ENCODE assay signal across 8 cellular contexts in genomic region chr11:46918087-46918751, GRCh38. TPM values are rescaled to one million over a fixed set of nuclear protein-coding genes. Genes with fewer than 3 reads are reported as not detected.
DNase-seq lines count a peak whose midpoint lies in the region; ATAC-seq lines count a peak whose summit lies in the region.

TSS of gene LRP4 (minus strand) at chr11:46918550. CDS start at chr11:46918379, 171 bp downstream.

- H3K27me3 Mint-ChIP-seq in activated CD4-positive, alpha-beta T cell treated with anti-CD3 and anti-CD28 coated beads, Interleukin-2, amount 10 ng/mL, durations not matched to agents 7 days and 5 days: peaks cover 59% of the 10 kb centered on the region
- peaks cover 30% of the 10 kb centered on the region for H3K27me3 Mint-ChIP-seq in memory B cell

- H3K4me3 Mint-ChIP-seq in activated CD4-positive, alpha-beta T cell treated with anti-CD3 and anti-CD28 coated beads, Interleukin-2, amount 10 ng/mL, durations not matched to agents 7 days and 5 days: peak within 1 kb of the TSS; percentile 62
- H3K4me3 Mint-ChIP-seq in memory B cell: peak within 1 kb of the TSS; percentile 80

- H3K4me1 ChIP-seq in effector memory CD4-positive, alpha-beta T cell (ENCODE audit: control insufficient read depth, insufficient read depth, low read length, poor library complexity, severe bottlenecking): peaks cover 17% of the 10 kb centered on the region

- peaks cover 37% of the 10 kb centered on the region for H3K27me3 ChIP-seq in effector memory CD4-positive, alpha-beta T cell (replicated peaks; ENCODE audit: control insufficient read depth, insufficient read depth, low read length, poor library complexity, severe bottlenecking)

- ATAC-seq in HG03432 (IDR thresholded peaks at IDR 0.05; ENCODE audit: unreplicated experiment): peak; percentile 73
- peak; percentile 65 for ATAC-seq in memory B cell (ENCODE audit: low read depth)
- no peak for ATAC-seq in GM21515 (IDR thresholded peaks at IDR 0.05; ENCODE audit: unreplicated experiment)

- H3K4me3 ChIP-seq in effector memory CD4-positive, alpha-beta T cell (ENCODE audit: insufficient read depth, low read depth, low read length, poor library complexity, severe bottlenecking): peak within 1 kb of the TSS; percentile 52

- CTCF ChIA-PET in activated CD4-positive, alpha-beta T cell treated with anti-CD3 and anti-CD28 coated beads, Interleukin-2, amount 10 ng/mL, durations not matched to agents 7 days and 5 days (lab: Charles Lee): no interaction called here

- H3K4me1 Mint-ChIP-seq in activated CD4-positive, alpha-beta T cell treated with anti-CD3 and anti-CD28 coated beads, Interleukin-2, amount 10 ng/mL, durations not matched to agents 7 days and 5 days: peaks cover 30% of the 10 kb centered on the region
- H3K4me1 Mint-ChIP-seq in memory B cell: peaks cover 21% of the 10 kb centered on the region

- no peaks in the 10 kb centered on the region for H3K36me3 ChIP-seq in effector memory CD4-positive, alpha-beta T cell (ENCODE audit: control insufficient read depth, insufficient read depth, low read length)

- no peaks in the 10 kb centered on the region for H3K9me3 Mint-ChIP-seq in activated CD4-positive, alpha-beta T cell treated with anti-CD3 and anti-CD28 coated beads, Interleukin-2, amount 10 ng/mL, durations not matched to agents 7 days and 5 days
- no peaks in the 10 kb centered on the region for H3K9me3 Mint-ChIP-seq in memory B cell

- DNase-seq in EL: peak; percentile 55
- peak; percentile 18 for DNase-seq in activated CD4-positive, alpha-beta T cell treated with anti-CD3 and anti-CD28 coated beads, Interleukin-2, amount 10 ng/mL, durations not matched to agents 7 days and 5 days
- DNase-seq in effector memory CD4-positive, alpha-beta T cell: peak in 2 of 3 donors; percentile 10 to 20
- DNase-seq in memory B cell (ENCODE audit: low spot score in 2 of 2): peak in 1 of 2 donors; percentile 37
- peak in 37 of 49 donors; percentile 30 to 78 (median 54) for DNase-seq in substantia nigra (lab: John Stamatoyannopoulos, UW)
- DNase-seq in GM19240 (ENCODE audit: insufficient read length, low spot score): no peak

- no peak within 1 kb of the TSS for H3K27ac Mint-ChIP-seq in activated CD4-positive, alpha-beta T cell treated with anti-CD3 and anti-CD28 coated beads, Interleukin-2, amount 10 ng/mL, durations not matched to agents 7 days and 5 days
- H3K27ac Mint-ChIP-seq in memory B cell: peak within 1 kb of the TSS; percentile 68

- no peak within 1 kb of the TSS for H3K27ac ChIP-seq in effector memory CD4-positive, alpha-beta T cell (ENCODE audit: insufficient read depth, low read length, poor library complexity, severe bottlenecking)
- peak within 1 kb of the TSS; percentile 80 for H3K27ac ChIP-seq in substantia nigra (ENCODE audit: low read depth, low read length, poor library complexity, severe bottlenecking)

- no peaks in the 10 kb centered on the region for H3K36me3 Mint-ChIP-seq in activated CD4-positive, alpha-beta T cell treated with anti-CD3 and anti-CD28 coated beads, Interleukin-2, amount 10 ng/mL, durations not matched to agents 7 days and 5 days (ENCODE audit: low read depth)
- no peaks in the 10 kb centered on the region for H3K36me3 Mint-ChIP-seq in memory B cell

- POLR2A ChIA-PET in activated CD4-positive, alpha-beta T cell treated with anti-CD3 and anti-CD28 coated beads, Interleukin-2, amount 10 ng/mL, durations not matched to agents 7 days and 5 days (lab: Charles Lee): no interaction called here

- no peaks in the 10 kb centered on the region for H3K9me3 ChIP-seq in effector memory CD4-positive, alpha-beta T cell (ENCODE audit: control insufficient read depth, low read length)

RNA-seq across cellular contexts. Expression of gene LRP4, which starts in this region (rescaled TPM):
- under 1 TPM; 0.02 to 0.15 TPM for total RNA-seq in activated CD4-positive, alpha-beta T cell treated with anti-CD3 and anti-CD28 coated beads, Interleukin-2, amount 10 ng/mL, durations not matched to agents 7 days and 5 days

Comparison
In these comparisons a context has a peak if more than half of its experiments do, and no peak if none do; other contexts are left out.
1. Peak in DNase-seq in activated CD4-positive, alpha-beta T cell treated with anti-CD3 and anti-CD28 coated beads, Interleukin-2, amount 10 ng/mL, durations not matched to agents 7 days and 5 days; RNA of the gene not detected or under 1 TPM.